8 cellular contexts compared by ENCODE assay signal in genomic region chr6:11538799-11539468, GRCh38. TPM values are rescaled to one million over a fixed set of nuclear protein-coding genes. Genes with fewer than 3 reads are reported as not detected.
DNase-seq lines count a peak whose midpoint lies in the region; ATAC-seq, FAIRE-seq and TF ChIP-seq lines count a peak whose summit lies in the region.

No MANE protein-coding gene starts in this region.

- H3K36me3 ChIP-seq in kidney (ENCODE audit: control insufficient read depth in 1 of 2, insufficient read depth in 2 of 2, low read length in 2 of 2) (no peaks in the 10 kb centered on the region), upper lobe of left lung (no peaks in the 10 kb centered on the region)

- peak overlapping the region; percentile 72 to 74 for H3K4me3 ChIP-seq in kidney (ENCODE audit: low read length in 2 of 2)
- H3K4me3 ChIP-seq in upper lobe of left lung: peak overlapping the region; percentile 91 to 99 (median 96)

- peak overlapping the region; percentile 59 for H3K27ac Mint-ChIP-seq in activated naive CD4-positive, alpha-beta T cell treated with anti-CD3 and anti-CD28 coated beads, Interleukin-2, amount 50 U/mL, for 24 hours
- H3K27ac Mint-ChIP-seq in activated B cell treated with CpG ODN at 0.5 μM for 24 hours: peak overlapping the region; percentile 51

- H3K27me3 ChIP-seq in upper lobe of left lung: no peaks in the 10 kb centered on the region

- no peaks in the 10 kb centered on the region for H3K9me3 Mint-ChIP-seq in activated naive CD4-positive, alpha-beta T cell treated with anti-CD3 and anti-CD28 coated beads, Interleukin-2, amount 50 U/mL, for 24 hours
- H3K9me3 Mint-ChIP-seq in activated B cell treated with CpG ODN at 0.5 μM for 24 hours: no peaks in the 10 kb centered on the region

- POLR2A ChIA-PET in activated B cell treated with CpG ODN at 0.5 μM for 24 hours (lab: Charles Lee): no interaction called here

- no peaks in the 10 kb centered on the region for H3K27me3 Mint-ChIP-seq in activated naive CD4-positive, alpha-beta T cell treated with anti-CD3 and anti-CD28 coated beads, Interleukin-2, amount 50 U/mL, for 24 hours
- H3K27me3 Mint-ChIP-seq in activated B cell treated with CpG ODN at 0.5 μM for 24 hours: no peaks in the 10 kb centered on the region

- no peak for FAIRE-seq in kidney (lab: Jason Lieb, UNC)

- H3K27ac ChIP-seq in kidney (ENCODE audit: low read depth in 2 of 2, low read length in 2 of 2) (peak overlapping the region in 1 of 2 donors; percentile 51), upper lobe of left lung (peak overlapping the region; percentile 88 to 99 (median 91))

- TF ChIP-seq POLR2A in upper lobe of left lung (IDR thresholded peaks at IDR 0.05): no peak

- H3K36me3 Mint-ChIP-seq in activated naive CD4-positive, alpha-beta T cell treated with anti-CD3 and anti-CD28 coated beads, Interleukin-2, amount 50 U/mL, for 24 hours: no peaks in the 10 kb centered on the region
- no peaks in the 10 kb centered on the region for H3K36me3 Mint-ChIP-seq in activated B cell treated with CpG ODN at 0.5 μM for 24 hours (ENCODE audit: low read depth)

- no peak for ATAC-seq in activated B cell treated with CpG ODN at 0.5 μM for 24 hours (ENCODE audit: low read depth)
- no peak for ATAC-seq in upper lobe of left lung (ENCODE audit: low FRiP score in 2 of 2)

- H3K4me1 Mint-ChIP-seq in activated naive CD4-positive, alpha-beta T cell treated with anti-CD3 and anti-CD28 coated beads, Interleukin-2, amount 50 U/mL, for 24 hours: peaks cover 16% of the 10 kb centered on the region
- H3K4me1 Mint-ChIP-seq in activated B cell treated with CpG ODN at 0.5 μM for 24 hours: peaks cover 11% of the 10 kb centered on the region

- no peak for TF ChIP-seq EP300 in upper lobe of left lung (IDR thresholded peaks at IDR 0.05)

- no peaks in the 10 kb centered on the region for H3K9me3 ChIP-seq in kidney (ENCODE audit: control insufficient read depth in 1 of 2, low read length in 2 of 2)
- H3K9me3 ChIP-seq in upper lobe of left lung: no peaks in the 10 kb centered on the region

- DNase-seq in activated naive CD4-positive, alpha-beta T cell treated with anti-CD3 and anti-CD28 coated beads, Interleukin-2, amount 50 U/mL, for 16 hours: no peak
- DNase-seq in activated B cell treated with CpG ODN at 0.5 μM for 24 hours (no peak), kidney (no peak), upper lobe of left lung (no peak), DMS79 (lab: John Stamatoyannopoulos, UW) (no peak), AG08395 (ENCODE audit: low spot score) (no peak)
- no peak for DNase-seq in stimulated activated CD4-positive, alpha-beta T cell treated with anti-CD3 and anti-CD28 coated beads, Interleukin-2, amount 100 ng/mL, for 24 hours

- H3K9ac ChIP-seq in kidney (ENCODE audit: low read length in 2 of 2): peak overlapping the region; percentile 48 to 63

- TF ChIP-seq CTCF in activated B cell treated with CpG ODN at 0.5 μM for 24 hours (IDR thresholded peaks at IDR 0.05) (no peak), kidney (IDR thresholded peaks at IDR 0.05; ENCODE audit: borderline replicate concordance, extremely low read depth, insufficient read depth) (no peak), upper lobe of left lung (IDR thresholded peaks at IDR 0.05) (no peak)

- peaks cover 0 to 4% of the 10 kb centered on the region in 2 donors for H3K4me1 ChIP-seq in kidney (ENCODE audit: control insufficient read depth in 1 of 2, insufficient read depth in 1 of 2, low read depth in 1 of 2, low read length in 2 of 2)
- H3K4me1 ChIP-seq in upper lobe of left lung: peaks cover 6 to 18% (median 11%) of the 10 kb centered on the region in 4 donors

- CTCF ChIA-PET in activated B cell treated with CpG ODN at 0.5 μM for 24 hours (lab: Charles Lee): interaction anchor here (0.8 to 1.7 kb wide), 3 partner anchors 13 to 43 kb away, joined by 3 to 8 read pairs (median 6); no protein-coding TSS in a partner anchor

- peak overlapping the region; percentile 87 for H3K4me3 Mint-ChIP-seq in activated naive CD4-positive, alpha-beta T cell treated with anti-CD3 and anti-CD28 coated beads, Interleukin-2, amount 50 U/mL, for 24 hours
- peak overlapping the region; percentile 84 for H3K4me3 Mint-ChIP-seq in activated B cell treated with CpG ODN at 0.5 μM for 24 hours

- intact Hi-C loops in activated B cell treated with CpG ODN at 0.5 μM for 24 hours (cut with micrococcal nuclease): loop anchor here (2.0 to 10.0 kb wide), 4 partner anchors 36 to 1004 kb away; partner anchors contain the start of gene TMEM14B
- intact Hi-C loops in kidney (cut with DNase I): no loop called here

- 29 to 35% methylated on average over 8 of the region's 8 CpGs for WGBS in upper lobe of left lung, 2 donors

RNA-seq across cellular contexts. Expression of gene TMEM170B, which starts 1.4 kb away (rescaled TPM):
- total RNA-seq in activated B cell treated with CpG ODN at 0.5 μM for 24 hours (2.6 and 2.8 TPM in 2 replicates), kidney (3.7 TPM), upper lobe of left lung (10 to 100 TPM in 1 of 6 donors, 1 to 10 TPM in 5; 3.0 to 12.9 (median 6.0) TPM)
- 2.7 TPM for polyA plus RNA-seq in kidney (ENCODE audit: insufficient read depth, low read depth, low replicate concordance)
